In genomic region chr22:23233746-23234408, GRCh38 we compare ENCODE assay signal across 9 cellular contexts. TPM values are rescaled to one million over a fixed set of nuclear protein-coding genes. Genes with fewer than 3 reads are reported as not detected.
A peak's percentile ranks its signal among the peaks of the same experiment; 100 is the strongest.
DNase-seq lines count a peak whose midpoint lies in the region; ATAC-seq and TF ChIP-seq lines count a peak whose summit lies in the region.
"Had no signal": no experiment of that assay in that cellular context is flagged by ENCODE, and none has a peak within 500 bp of the region (broad histone marks: within the 10 kb centered on the region; RNA-seq: fewer than 3 reads in every experiment).

No MANE protein-coding gene starts in this region.

- no peak overlapping the region for H3K9ac ChIP-seq in IMR-90 (ENCODE audit: low read depth, low read length)

- H3K9me3 ChIP-seq in IMR-90 (ENCODE audit: control insufficient read depth, insufficient read depth, low read length) = peaks cover 3% of the 10 kb centered on the region; the same call in 1 of the 2 replicates
- H3K9me3 ChIP-seq in prostate gland = no peaks in the 10 kb centered on the region
- no peaks in the 10 kb centered on the region for H3K9me3 ChIP-seq in WERI-Rb-1 (ENCODE audit: severe bottlenecking)

- H3K27me3 Mint-ChIP-seq in neural crest cell (ENCODE audit: low read depth) = no peaks in the 10 kb centered on the region

- no peak overlapping the region for H2BK5ac ChIP-seq in IMR-90 (ENCODE audit: low read depth, low read length, poor library complexity, severe bottlenecking)

- no peak overlapping the region for H2BK120ac ChIP-seq in IMR-90 (ENCODE audit: low read depth, low read length)

- H3K23ac ChIP-seq in IMR-90 (ENCODE audit: low read depth, low read length) = no peak overlapping the region

- no peak overlapping the region for H3K4me2 ChIP-seq in IMR-90 (ENCODE audit: low read depth, low read length)

- H3K27me3 ChIP-seq in IMR-90 (ENCODE audit: control insufficient read depth, insufficient read depth, low read length) (no peaks in the 10 kb centered on the region), prostate gland (replicated peaks; ENCODE audit: insufficient read depth) (no peaks in the 10 kb centered on the region), WERI-Rb-1 (ENCODE audit: insufficient read depth, low read depth, severe bottlenecking) (no peaks in the 10 kb centered on the region)

- H3K4me1 ChIP-seq in IMR-90 (ENCODE audit: control insufficient read depth, insufficient read depth, low read length) = peaks cover 14% of the 10 kb centered on the region
- no peaks in the 10 kb centered on the region for H3K4me1 ChIP-seq in prostate gland (replicated peaks)

- no peak overlapping the region for H2AFZ ChIP-seq in IMR-90 (replicated peaks; ENCODE audit: low read length, poor library complexity)

- H4K5ac ChIP-seq in IMR-90 (ENCODE audit: low read depth, low read length) = no peak overlapping the region

- no TSS peak for BruUV-seq in IMR-90 (replicated peaks; lab: Mats Ljungman, UMichigan)

- peaks cover 5% of the 10 kb centered on the region for H3K36me3 Mint-ChIP-seq in neural crest cell (ENCODE audit: low read depth)

- H2AK5ac ChIP-seq in IMR-90 (ENCODE audit: low read depth, low read length) = 0 out of 2 replicates have a peak overlapping the region, but pooled peaks have one; percentile 35

- no peak overlapping the region for H3K18ac ChIP-seq in IMR-90 (ENCODE audit: low read depth, low read length)

- 40% methylated on average over 3 of the region's 10 CpGs; no CpG with 5 or more reads in 1 of the 2 experiments for WGBS in IMR-90 (ENCODE audit: extremely low coverage in 2 of 2, insufficient read length in 1 of 2), 2 experiments
- 65% methylated on average over 10 of the region's 10 CpGs for WGBS in prostate gland

- DNase-seq in AG08395 (ENCODE audit: low spot score) (peak; percentile 47), IMR-90 (peak; percentile 92), brain pericyte (ENCODE audit: low read depth, low spot score) (peak; percentile 46), neural crest cell (ENCODE audit: low read depth, low spot score) (no peak), prostate gland (ENCODE audit: low spot score) (no peak), WERI-Rb-1 (no peak), NCI-H82 treated with DMSO at 0.1 percent for 48 hours (lab: John Stamatoyannopoulos, UW; ENCODE audit: unreplicated experiment) (no peak), Ammon's horn (ENCODE audit: low spot score) (no peak)

- no peak overlapping the region for H2AK9ac ChIP-seq in IMR-90 (replicated peaks; ENCODE audit: low read depth, low read length, poor library complexity)

- dilution Hi-C loops in IMR-90 (cut with HindIII; ENCODE audit: low sequenced_read_pairs, unreplicated experiment) = no loop called here

- CTCF ChIA-PET in IMR-90 (lab: Yijun Ruan, JAX) = interaction anchor here (1.0 to 1.2 kb wide), 2 partner anchors 36 to 57 kb away, joined by 3 read pairs; no protein-coding TSS in a partner anchor

- ATAC-seq in IMR-90 (ENCODE audit: low read depth) = peak; percentile 63
- ATAC-seq: Panc1 had no signal

- peak overlapping the region; percentile 9 for H3K27ac Mint-ChIP-seq in neural crest cell (ENCODE audit: unreplicated experiment)

- in situ Hi-C loops in IMR-90 (cut with MboI; ENCODE audit: low sequenced_read_pairs) = no loop called here

- H2BK20ac ChIP-seq in IMR-90 (ENCODE audit: low read depth, low read length) = no peak overlapping the region

- H3K9me1 ChIP-seq in IMR-90 (ENCODE audit: insufficient read depth, low read length) = peaks cover 33% of the 10 kb centered on the region

- TF ChIP-seq POLR2A in IMR-90 (IDR thresholded peaks at IDR 0.05; ENCODE audit: low read depth, low read length) = no peak
- no peak for TF ChIP-seq POLR2A in prostate gland (IDR thresholded peaks at IDR 0.05)

- peak overlapping the region; percentile 7; the same call in 1 of the 2 replicates for H3K4ac ChIP-seq in IMR-90 (ENCODE audit: low read depth, low read length)

- H2BK15ac ChIP-seq in IMR-90 (ENCODE audit: low read depth, low read length) = no peak overlapping the region

- H4K8ac ChIP-seq in IMR-90 (ENCODE audit: low read depth in 2 of 2, low read length in 2 of 2) = no peak overlapping the region

- H3K36me3 ChIP-seq in IMR-90 (ENCODE audit: control insufficient read depth, insufficient read depth, low read length) (no peaks in the 10 kb centered on the region), prostate gland (no peaks in the 10 kb centered on the region), WERI-Rb-1 (peaks cover 19% of the 10 kb centered on the region)

- no peak overlapping the region for H3K14ac ChIP-seq in IMR-90 (replicated peaks; ENCODE audit: low read depth, low read length)

- peaks cover 71% of the 10 kb centered on the region for H4K20me1 ChIP-seq in IMR-90 (ENCODE audit: insufficient read depth, low read length)

- H3K27ac ChIP-seq in IMR-90 (ENCODE audit: insufficient read depth, low read length) (no peak overlapping the region), prostate gland (no peak overlapping the region), WERI-Rb-1 (no peak overlapping the region)

- peaks cover 2% of the 10 kb centered on the region for H3K9me3 Mint-ChIP-seq in neural crest cell

- TF ChIP-seq CTCF in IMR-90 (conservative IDR thresholded peaks at IDR 0.05; ENCODE audit: low read depth, low read length) (no peak), neural crest cell (conservative IDR thresholded peaks at IDR 0.05) (no peak), prostate gland (IDR thresholded peaks at IDR 0.05) (no peak), WERI-Rb-1 (IDR thresholded peaks at IDR 0.05; ENCODE audit: low read depth, low read length) (no peak)

- POLR2A ChIA-PET in IMR-90 (lab: Charles Lee; ENCODE audit: unreplicated experiment) = no interaction called here

- H3K4me3 ChIP-seq in IMR-90 (ENCODE audit: insufficient read depth, low read depth, low read length) = no peak overlapping the region
- H3K4me3 ChIP-seq in prostate gland = no peak overlapping the region
- H3K4me3 ChIP-seq in WERI-Rb-1 (ENCODE audit: low read depth, low read length) = no peak overlapping the region

- H3K4me1 Mint-ChIP-seq in neural crest cell = peaks cover 48% of the 10 kb centered on the region

- no peak for TF ChIP-seq RAD21 in IMR-90 (IDR thresholded peaks at IDR 0.05; ENCODE audit: low read length)

- no peak overlapping the region for H3K56ac ChIP-seq in IMR-90 (ENCODE audit: extremely low read depth, insufficient read depth, low read length)

- intact Hi-C loops in IMR-90 (cut with micrococcal nuclease) = no loop called here
- intact Hi-C loops in prostate gland (cut with DNase I) = no loop called here

- no peak overlapping the region for H4K91ac ChIP-seq in IMR-90 (ENCODE audit: insufficient read depth, low read depth, low read length)

- no peak overlapping the region for H3K4me3 Mint-ChIP-seq in neural crest cell

- H3K79me1 ChIP-seq in IMR-90 (ENCODE audit: low read depth in 1 of 2, low read length in 2 of 2) = peaks cover 40 to 87% of the 10 kb centered on the region in 2 experiments

TF ChIP-seq in IMR-90, 13 proteins besides CTCF, POLR2A, EP300 and RAD21:
- TF ChIP-seq MAFK (IDR thresholded peaks at IDR 0.05; ENCODE audit: low read depth, low read length) (no peak), CEBPB (IDR thresholded peaks at IDR 0.05; ENCODE audit: low read depth, low read length) (no peak), CHD1 (IDR thresholded peaks at IDR 0.05; ENCODE audit: low read depth, low read length) (no peak), USF2 (IDR thresholded peaks at IDR 0.05; ENCODE audit: low read depth, low read length) (no peak), RCOR1 (IDR thresholded peaks at IDR 0.05; ENCODE audit: insufficient replicate concordance, low read length) (no peak), ELK1 (IDR thresholded peaks at IDR 0.05; ENCODE audit: borderline replicate concordance, low read depth, low read length) (no peak), MXI1 (IDR thresholded peaks at IDR 0.05; ENCODE audit: borderline replicate concordance, low read depth, low read length) (no peak), BHLHE40 (IDR thresholded peaks at IDR 0.05; ENCODE audit: low read depth, low read length) (peak; percentile 44; the same call in 1 of the 2 replicates), FOS (IDR thresholded peaks at IDR 0.05; ENCODE audit: low read depth, low read length) (peak; percentile 59), MAZ (IDR thresholded peaks at IDR 0.05; ENCODE audit: borderline replicate concordance, low read depth, low read length) (no peak), SMC3 (IDR thresholded peaks at IDR 0.05; ENCODE audit: low read depth, low read length) (no peak), RFX5 (IDR thresholded peaks at IDR 0.05; ENCODE audit: low read depth, low read length) (no peak), NFE2L2 (IDR thresholded peaks at IDR 0.05; ENCODE audit: low read depth, low read length) (no peak)

RNA-seq across cellular contexts. Expression of gene BCR, which starts 53.6 kb away (rescaled TPM):
- 28.9 and 30.8 TPM in 2 replicates for total RNA-seq in IMR-90 (2012; rRNA removed)
- polyA plus RNA-seq in IMR-90 (2012; rRNA removed) = 43.0 and 44.6 TPM in 2 replicates
- polyA plus RNA-seq in IMR-90 (2012; cell fraction: cytosol; rRNA removed) = 30.9 and 40.0 TPM in 2 replicates
- polyA plus RNA-seq in IMR-90 (2012; cell fraction: nucleus; rRNA removed; ENCODE audit: low replicate concordance) = 36.1 and 42.1 TPM in 2 replicates
- 49.5 and 54.2 TPM in 2 replicates for total RNA-seq in neural crest cell
- 10 to 100 TPM; 32.7 to 88.8 TPM for total RNA-seq in prostate gland

Comparison
In these comparisons a context has a peak if more than half of its experiments do, and no peak if none do; other contexts are left out.
1. DNase-seq: peak in AG08395 (single experiment), IMR-90 (single experiment) and brain pericyte (single experiment); none in neural crest cell (single experiment), prostate gland (single experiment), WERI-Rb-1 (single experiment), NCI-H82 treated with DMSO at 0.1 percent for 48 hours (single experiment) and Ammon's horn (single experiment).